ENCODE assay signal across 8 cellular contexts in the genomic region with DNA sequence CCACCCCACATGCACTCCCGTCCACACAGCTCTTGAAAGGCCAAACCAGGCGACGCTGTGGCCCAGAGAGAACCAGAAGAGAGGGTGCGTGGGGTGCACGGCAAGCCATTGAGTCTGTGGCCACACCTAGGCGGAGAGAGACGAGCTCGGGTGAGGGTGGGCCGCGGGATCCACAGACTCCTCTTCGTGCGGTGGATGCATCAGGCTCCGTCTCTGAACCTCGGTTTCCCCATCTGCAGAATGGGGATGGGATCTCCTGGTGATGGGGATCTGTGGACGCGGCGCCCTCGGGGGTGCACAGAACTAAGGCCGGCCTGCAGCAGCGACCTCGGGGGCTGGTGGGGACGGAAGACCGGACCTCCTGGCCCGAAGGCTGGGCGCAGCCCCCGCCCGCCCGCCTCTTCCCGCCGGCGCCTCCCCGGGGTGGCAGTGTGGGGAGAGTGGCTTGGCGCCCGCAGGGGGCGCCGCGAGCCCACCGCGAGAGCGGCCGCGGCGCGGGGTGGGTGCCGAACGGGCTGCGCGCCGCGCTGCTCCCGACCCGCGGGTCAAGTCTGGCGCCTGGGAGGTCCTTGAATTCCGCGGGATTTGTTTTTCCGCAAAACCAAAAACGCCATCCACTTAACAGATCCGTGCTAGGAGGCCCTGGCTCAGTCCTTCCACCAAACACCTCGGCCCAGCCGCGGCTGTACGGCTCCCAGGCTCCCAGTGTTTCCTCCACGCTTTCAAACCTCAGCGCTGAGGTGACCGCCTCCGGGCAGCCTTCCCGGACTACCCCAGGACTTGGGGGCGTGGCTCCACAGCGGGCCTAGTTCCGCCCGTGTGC. TPM values are rescaled to one million over a fixed set of nuclear protein-coding genes. Genes with fewer than 3 reads are reported as not detected.
DNase-seq lines count a peak whose midpoint lies in the region; ATAC-seq and TF ChIP-seq lines count a peak whose summit lies in the region.

No MANE protein-coding gene starts in this region.

- peak overlapping the region; percentile 26 to 52 for H3K9ac ChIP-seq in colonic mucosa (ENCODE audit: low read depth in 2 of 2, low read length in 2 of 2)

- H3K4me3 ChIP-seq in LNCaP clone FGC (ENCODE audit: low read depth, low read length), result peak overlapping the region; percentile 48
- H3K4me3 ChIP-seq in WI38 (ENCODE audit: low read depth, low read length), result peak overlapping the region; percentile 58
- peak overlapping the region; percentile 61 for H3K4me3 ChIP-seq in colonic mucosa

- H3K27me3 ChIP-seq in colonic mucosa, result no peaks in the 10 kb centered on the region

- ATAC-seq in left lobe of liver (peak; percentile 93), GM18868 (IDR thresholded peaks at IDR 0.05; ENCODE audit: unreplicated experiment) (no peak)

- peak; percentile 78 for TF ChIP-seq CTCF in LNCaP clone FGC (IDR thresholded peaks at IDR 0.05; ENCODE audit: control insufficient read depth, extremely low read depth, insufficient read depth)
- TF ChIP-seq CTCF in WI38 (IDR thresholded peaks at IDR 0.05; ENCODE audit: low read depth, low read length), result peak; percentile 30
- peak; percentile 19 for TF ChIP-seq CTCF in colonic mucosa (IDR thresholded peaks at IDR 0.05)

- H3K9me3 ChIP-seq in colonic mucosa, result no peaks in the 10 kb centered on the region

- H3K4me1 ChIP-seq in colonic mucosa, result no peaks in the 10 kb centered on the region

- intact Hi-C loops in colonic mucosa (cut with DNase I), result loop anchor here (2.0 to 10.0 kb wide), 2 partner anchors 178 to 284 kb away; no protein-coding TSS in a partner anchor

- DNase-seq in NCI-H82 (lab: John Stamatoyannopoulos, UW) (peak; percentile 71), NCI-H82 treated with DMSO at 0.1 percent for 48 hours (lab: John Stamatoyannopoulos, UW; ENCODE audit: unreplicated experiment) (no peak), LNCaP clone FGC (ENCODE audit: low read depth) (no peak), colonic mucosa (peak; percentile 73), left lobe of liver (ENCODE audit: low spot score) (peak; percentile 62)
- peak; percentile 32 to 34 for DNase-seq in stimulated activated CD4-positive, alpha-beta T cell treated with anti-CD3 and anti-CD28 coated beads, Interleukin-4, amount 100 ng/mL, for 48 hours (ENCODE audit: low read depth in 2 of 2)

- H3K27ac ChIP-seq in colonic mucosa, result no peak overlapping the region

- no peaks in the 10 kb centered on the region for H3K36me3 ChIP-seq in colonic mucosa

RNA-seq across cellular contexts. Expression of a gene that starts 13.2 kb away (rescaled TPM):
- total RNA-seq in colonic mucosa (10 to 100 TPM; 29.8 to 44.6 TPM), left lobe of liver (17.8 TPM)

Comparison
In these comparisons a context has a peak if more than half of its experiments do, and no peak if none do; other contexts are left out.
1. DNase-seq: peak in NCI-H82 (single experiment), colonic mucosa (single experiment), left lobe of liver (single experiment) and stimulated activated CD4-positive, alpha-beta T cell treated with anti-CD3 and anti-CD28 coated beads, Interleukin-4, amount 100 ng/mL, for 48 hours (2 of 2); none in NCI-H82 treated with DMSO at 0.1 percent for 48 hours (single experiment) and LNCaP clone FGC (single experiment).
2. CTCF ChIP-seq: peak in every context shown above with its lines; median percentile 78 in LNCaP clone FGC; 30 in WI38; 19 in colonic mucosa.
3. Peak in every context shown above with its lines, with median percentiles within 50 percentile points of each other: H3K4me3 ChIP-seq.